1 cellular context compared by ENCODE assay signal in genomic region chr2:236549165-236549564, GRCh38.
A peak's percentile ranks its signal among the peaks of the same experiment; 100 is the strongest.
TF ChIP-seq lines count a peak whose summit lies in the region.

No MANE protein-coding gene starts in this region.

TF ChIP-seq in GM23338, 12 proteins besides CTCF, POLR2A, EP300 and RAD21:
- TF ChIP-seq CREB1 (CRISPR knock-in tag; IDR thresholded peaks at IDR 0.05; ENCODE audit: low read depth): no peak
- TF ChIP-seq STAT1 (IDR thresholded peaks at IDR 0.05; ENCODE audit: unreplicated experiment): no peak
- TF ChIP-seq, protein P1, sequence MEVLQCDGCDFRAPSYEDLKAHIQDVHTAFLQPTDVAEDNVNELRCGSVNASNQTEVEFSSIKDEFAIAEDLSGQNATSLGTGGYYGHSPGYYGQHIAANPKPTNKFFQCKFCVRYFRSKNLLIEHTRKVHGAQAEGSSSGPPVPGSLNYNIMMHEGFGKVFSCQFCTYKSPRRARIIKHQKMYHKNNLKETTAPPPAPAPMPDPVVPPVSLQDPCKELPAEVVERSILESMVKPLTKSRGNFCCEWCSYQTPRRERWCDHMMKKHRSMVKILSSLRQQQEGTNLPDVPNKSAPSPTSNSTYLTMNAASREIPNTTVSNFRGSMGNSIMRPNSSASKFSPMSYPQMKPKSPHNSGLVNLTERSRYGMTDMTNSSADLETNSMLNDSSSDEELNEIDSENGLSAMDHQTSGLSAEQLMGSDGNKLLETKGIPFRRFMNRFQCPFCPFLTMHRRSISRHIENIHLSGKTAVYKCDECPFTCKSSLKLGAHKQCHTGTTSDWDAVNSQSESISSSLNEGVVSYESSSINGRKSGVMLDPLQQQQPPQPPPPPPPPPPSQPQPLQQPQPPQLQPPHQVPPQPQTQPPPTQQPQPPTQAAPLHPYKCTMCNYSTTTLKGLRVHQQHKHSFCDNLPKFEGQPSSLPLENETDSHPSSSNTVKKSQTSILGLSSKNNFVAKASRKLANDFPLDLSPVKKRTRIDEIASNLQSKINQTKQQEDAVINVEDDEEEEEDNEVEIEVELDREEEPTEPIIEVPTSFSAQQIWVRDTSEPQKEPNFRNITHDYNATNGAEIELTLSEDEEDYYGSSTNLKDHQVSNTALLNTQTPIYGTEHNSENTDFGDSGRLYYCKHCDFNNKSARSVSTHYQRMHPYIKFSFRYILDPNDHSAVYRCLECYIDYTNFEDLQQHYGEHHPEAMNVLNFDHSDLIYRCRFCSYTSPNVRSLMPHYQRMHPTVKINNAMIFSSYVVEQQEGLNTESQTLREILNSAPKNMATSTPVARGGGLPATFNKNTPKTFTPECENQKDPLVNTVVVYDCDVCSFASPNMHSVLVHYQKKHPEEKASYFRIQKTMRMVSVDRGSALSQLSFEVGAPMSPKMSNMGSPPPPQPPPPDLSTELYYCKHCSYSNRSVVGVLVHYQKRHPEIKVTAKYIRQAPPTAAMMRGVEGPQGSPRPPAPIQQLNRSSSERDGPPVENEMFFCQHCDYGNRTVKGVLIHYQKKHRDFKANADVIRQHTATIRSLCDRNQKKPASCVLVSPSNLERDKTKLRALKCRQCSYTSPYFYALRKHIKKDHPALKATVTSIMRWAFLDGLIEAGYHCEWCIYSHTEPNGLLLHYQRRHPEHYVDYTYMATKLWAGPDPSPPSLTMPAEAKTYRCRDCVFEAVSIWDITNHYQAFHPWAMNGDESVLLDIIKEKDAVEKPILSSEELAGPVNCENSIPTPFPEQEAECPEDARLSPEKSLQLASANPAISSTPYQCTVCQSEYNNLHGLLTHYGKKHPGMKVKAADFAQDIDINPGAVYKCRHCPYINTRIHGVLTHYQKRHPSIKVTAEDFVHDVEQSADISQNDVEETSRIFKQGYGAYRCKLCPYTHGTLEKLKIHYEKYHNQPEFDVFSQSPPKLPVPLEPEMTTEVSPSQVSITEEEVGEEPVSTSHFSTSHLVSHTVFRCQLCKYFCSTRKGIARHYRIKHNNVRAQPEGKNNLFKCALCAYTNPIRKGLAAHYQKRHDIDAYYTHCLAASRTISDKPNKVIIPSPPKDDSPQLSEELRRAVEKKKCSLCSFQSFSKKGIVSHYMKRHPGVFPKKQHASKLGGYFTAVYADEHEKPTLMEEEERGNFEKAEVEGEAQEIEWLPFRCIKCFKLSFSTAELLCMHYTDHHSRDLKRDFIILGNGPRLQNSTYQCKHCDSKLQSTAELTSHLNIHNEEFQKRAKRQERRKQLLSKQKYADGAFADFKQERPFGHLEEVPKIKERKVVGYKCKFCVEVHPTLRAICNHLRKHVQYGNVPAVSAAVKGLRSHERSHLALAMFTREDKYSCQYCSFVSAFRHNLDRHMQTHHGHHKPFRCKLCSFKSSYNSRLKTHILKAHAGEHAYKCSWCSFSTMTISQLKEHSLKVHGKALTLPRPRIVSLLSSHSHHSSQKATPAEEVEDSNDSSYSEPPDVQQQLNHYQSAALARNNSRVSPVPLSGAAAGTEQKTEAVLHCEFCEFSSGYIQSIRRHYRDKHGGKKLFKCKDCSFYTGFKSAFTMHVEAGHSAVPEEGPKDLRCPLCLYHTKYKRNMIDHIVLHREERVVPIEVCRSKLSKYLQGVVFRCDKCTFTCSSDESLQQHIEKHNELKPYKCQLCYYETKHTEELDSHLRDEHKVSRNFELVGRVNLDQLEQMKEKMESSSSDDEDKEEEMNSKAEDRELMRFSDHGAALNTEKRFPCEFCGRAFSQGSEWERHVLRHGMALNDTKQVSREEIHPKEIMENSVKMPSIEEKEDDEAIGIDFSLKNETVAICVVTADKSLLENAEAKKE (CRISPR knock-in tag; IDR thresholded peaks at IDR 0.05): peak; percentile 67; the same call in 1 of the 2 replicates
- TF ChIP-seq JUNB (IDR thresholded peaks at IDR 0.05; ENCODE audit: unreplicated experiment): no peak
TF ChIP-seq in GM23338: peak in this region for 1.
